ENCODE assay signal across 32 cellular contexts in genomic region chrX:43735957-43736356, GRCh38.
"Had no signal": no experiment of that assay in that cellular context is flagged by ENCODE, and none has a peak within 500 bp of the region (broad histone marks: within the 10 kb centered on the region; RNA-seq: fewer than 3 reads in every experiment).

No MANE protein-coding gene starts in this region.

- DNase-seq: activated CD4-positive, alpha-beta T cell treated with anti-CD3 and anti-CD28 coated beads for 1 hour; activated CD4-positive, alpha-beta T cell treated with anti-CD3 and anti-CD28 coated beads, Interleukin-2, amount 50 U/mL, for 1 hour; activated CD8-positive, alpha-beta T cell treated with anti-CD3 and anti-CD28 coated beads, Interleukin-2, amount 10 ng/mL, durations not matched to agents 7 days and 5 days; activated gamma-delta T cell; activated naive CD4-positive, alpha-beta T cell treated with anti-CD3 and anti-CD28 coated beads, Interleukin-2, amount 50 U/mL, for 16 hours; activated naive CD8-positive, alpha-beta T cell treated with anti-CD3 and anti-CD28 coated beads, Interleukin-2, amount 50 U/mL, for 24 hours; anterior cingulate cortex; colonic mucosa; dorsolateral prefrontal cortex; endodermal cell; head of caudate nucleus; hypothalamus; islet precursor cell; left colon; lower lobe of right lung; mesendoderm; mucosa of descending colon; nephron progenitor cell; nucleus accumbens; right lobe of liver; stimulated activated CD4-positive, alpha-beta T cell treated with anti-CD3 and anti-CD28 coated beads, Interleukin-2, amount 100 ng/mL, for 24 hours; stimulated activated naive CD8-positive, alpha-beta T cell treated with anti-CD3 and anti-CD28 coated beads, Interleukin-15, amount 100 ng/mL, for 72 hours; T-helper 9 cell had no signal

- H3K27me3 ChIP-seq: colonic mucosa, gastroesophageal sphincter, right lobe of liver, vagina had no signal

- H3K4me3 Mint-ChIP-seq: activated CD8-positive, alpha-beta T cell treated with anti-CD3 and anti-CD28 coated beads, Interleukin-2, amount 10 ng/mL, durations not matched to agents 7 days and 5 days; activated naive CD8-positive, alpha-beta T cell treated with anti-CD3 and anti-CD28 coated beads, Interleukin-2, amount 50 U/mL, for 24 hours; activated T-helper 1 cell treated with anti-CD3 and anti-CD28 coated beads, Interleukin-12 subunit alpha, Interleukin-12 subunit beta, Interleukin-2, Interleukin-4 antibody, amounts not matched to agents 30 ng/mL and 10 ng/mL and 1 ng/mL, durations not matched to agents 14 hours and 24 hours and 36 hours; brain; central memory CD8-positive, alpha-beta T cell; endodermal cell; nephron progenitor cell; stimulated activated effector memory CD8-positive, alpha-beta T cell treated with anti-CD3 and anti-CD28 coated beads, Interleukin-12 subunit alpha, Interleukin-12 subunit beta, amount 100 ng/mL, for 72 hours; stimulated activated naive CD8-positive, alpha-beta T cell treated with anti-CD3 and anti-CD28 coated beads, Interleukin-15, amount 100 ng/mL, for 72 hours; type B pancreatic cell had no signal

- H3K27me3 Mint-ChIP-seq: activated naive CD8-positive, alpha-beta T cell treated with anti-CD3 and anti-CD28 coated beads, Interleukin-2, amount 50 U/mL, for 24 hours; brain; central memory CD8-positive, alpha-beta T cell; stimulated activated naive CD8-positive, alpha-beta T cell treated with anti-CD3 and anti-CD28 coated beads, Interleukin-15, amount 100 ng/mL, for 72 hours; type B pancreatic cell had no signal

- H3K4me1 Mint-ChIP-seq: activated naive CD8-positive, alpha-beta T cell treated with anti-CD3 and anti-CD28 coated beads, Interleukin-2, amount 50 U/mL, for 24 hours; brain; central memory CD8-positive, alpha-beta T cell; stimulated activated effector memory CD8-positive, alpha-beta T cell treated with anti-CD3 and anti-CD28 coated beads, Interleukin-12 subunit alpha, Interleukin-12 subunit beta, amount 100 ng/mL, for 72 hours; stimulated activated naive CD8-positive, alpha-beta T cell treated with anti-CD3 and anti-CD28 coated beads, Interleukin-15, amount 100 ng/mL, for 72 hours had no signal

- H3K9me3 ChIP-seq: colonic mucosa, gastroesophageal sphincter, lower lobe of right lung, mucosa of descending colon, right lobe of liver, vagina had no signal

- H3K27ac ChIP-seq: colonic mucosa, dorsolateral prefrontal cortex, epithelial cell of prostate, gastroesophageal sphincter, lower lobe of right lung, skin epidermis, vagina had no signal

- H3K4me1 ChIP-seq: colonic mucosa, lower lobe of right lung, vagina had no signal

- H3K27ac Mint-ChIP-seq: activated CD8-positive, alpha-beta T cell treated with anti-CD3 and anti-CD28 coated beads, Interleukin-2, amount 10 ng/mL, durations not matched to agents 7 days and 5 days; activated naive CD8-positive, alpha-beta T cell treated with anti-CD3 and anti-CD28 coated beads, Interleukin-2, amount 50 U/mL, for 24 hours; activated T-helper 1 cell treated with anti-CD3 and anti-CD28 coated beads, Interleukin-12 subunit alpha, Interleukin-12 subunit beta, Interleukin-2, Interleukin-4 antibody, amounts not matched to agents 30 ng/mL and 10 ng/mL and 1 ng/mL, durations not matched to agents 14 hours and 24 hours and 36 hours; brain; endodermal cell; nephron progenitor cell; stimulated activated effector memory CD8-positive, alpha-beta T cell treated with anti-CD3 and anti-CD28 coated beads, Interleukin-12 subunit alpha, Interleukin-12 subunit beta, amount 100 ng/mL, for 72 hours; stimulated activated naive CD8-positive, alpha-beta T cell treated with anti-CD3 and anti-CD28 coated beads, Interleukin-15, amount 100 ng/mL, for 72 hours; type B pancreatic cell had no signal

- H3K4me3 ChIP-seq: colonic mucosa, dorsolateral prefrontal cortex, gastroesophageal sphincter, lower lobe of right lung, mucosa of descending colon, right lobe of liver, skin epidermis, vagina had no signal

- H3K9me3 Mint-ChIP-seq: activated naive CD8-positive, alpha-beta T cell treated with anti-CD3 and anti-CD28 coated beads, Interleukin-2, amount 50 U/mL, for 24 hours; activated T-helper 1 cell treated with anti-CD3 and anti-CD28 coated beads, Interleukin-12 subunit alpha, Interleukin-12 subunit beta, Interleukin-2, Interleukin-4 antibody, amounts not matched to agents 30 ng/mL and 10 ng/mL and 1 ng/mL, durations not matched to agents 14 hours and 24 hours and 36 hours; brain; central memory CD8-positive, alpha-beta T cell; stimulated activated effector memory CD8-positive, alpha-beta T cell treated with anti-CD3 and anti-CD28 coated beads, Interleukin-12 subunit alpha, Interleukin-12 subunit beta, amount 100 ng/mL, for 72 hours; stimulated activated naive CD8-positive, alpha-beta T cell treated with anti-CD3 and anti-CD28 coated beads, Interleukin-15, amount 100 ng/mL, for 72 hours; type B pancreatic cell had no signal

- ATAC-seq: activated CD8-positive, alpha-beta T cell treated with anti-CD3 and anti-CD28 coated beads, Interleukin-2, amount 10 ng/mL, durations not matched to agents 7 days and 5 days; activated naive CD8-positive, alpha-beta T cell treated with anti-CD3 and anti-CD28 coated beads, Interleukin-2, amount 50 U/mL, for 24 hours; gastroesophageal sphincter; left colon; mucosa of descending colon; right lobe of liver; stimulated activated effector memory CD8-positive, alpha-beta T cell treated with anti-CD3 and anti-CD28 coated beads, Interleukin-12 subunit alpha, Interleukin-12 subunit beta, amount 100 ng/mL, for 72 hours; stimulated activated naive CD8-positive, alpha-beta T cell treated with anti-CD3 and anti-CD28 coated beads, Interleukin-15, amount 100 ng/mL, for 72 hours had no signal

- H3K36me3 Mint-ChIP-seq: stimulated activated effector memory CD8-positive, alpha-beta T cell treated with anti-CD3 and anti-CD28 coated beads, Interleukin-12 subunit alpha, Interleukin-12 subunit beta, amount 100 ng/mL, for 72 hours had no signal

- H3K36me3 ChIP-seq: colonic mucosa, right lobe of liver had no signal
